ENCODE assay signal across 1 cellular context in the genomic region with DNA sequence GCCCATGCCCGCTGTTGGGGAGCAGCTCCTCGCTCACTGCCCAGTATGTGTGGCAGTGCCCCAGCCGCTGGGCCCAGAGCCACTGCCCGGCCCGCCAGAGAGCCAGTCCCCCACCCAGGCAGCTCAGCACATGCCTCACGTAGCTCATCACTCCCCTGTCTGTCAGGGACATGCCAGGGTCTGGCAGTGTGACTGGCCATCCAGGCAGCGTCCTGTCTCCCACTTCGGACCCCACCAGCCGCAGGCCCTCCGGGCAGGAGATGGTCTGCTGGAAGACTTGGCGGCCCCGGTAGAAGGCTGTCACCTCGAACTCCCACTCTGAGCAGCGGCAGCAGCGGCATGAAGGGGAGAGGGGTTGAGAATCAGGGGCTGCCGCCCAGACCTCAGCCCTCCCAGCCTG.
TF ChIP-seq lines count a peak whose summit lies in the region.

No MANE protein-coding gene starts in this region.

TF ChIP-seq in HEK293, 187 proteins besides CTCF, POLR2A, EP300 and RAD21 (continued from another document):
- TF ChIP-seq, protein P1, sequence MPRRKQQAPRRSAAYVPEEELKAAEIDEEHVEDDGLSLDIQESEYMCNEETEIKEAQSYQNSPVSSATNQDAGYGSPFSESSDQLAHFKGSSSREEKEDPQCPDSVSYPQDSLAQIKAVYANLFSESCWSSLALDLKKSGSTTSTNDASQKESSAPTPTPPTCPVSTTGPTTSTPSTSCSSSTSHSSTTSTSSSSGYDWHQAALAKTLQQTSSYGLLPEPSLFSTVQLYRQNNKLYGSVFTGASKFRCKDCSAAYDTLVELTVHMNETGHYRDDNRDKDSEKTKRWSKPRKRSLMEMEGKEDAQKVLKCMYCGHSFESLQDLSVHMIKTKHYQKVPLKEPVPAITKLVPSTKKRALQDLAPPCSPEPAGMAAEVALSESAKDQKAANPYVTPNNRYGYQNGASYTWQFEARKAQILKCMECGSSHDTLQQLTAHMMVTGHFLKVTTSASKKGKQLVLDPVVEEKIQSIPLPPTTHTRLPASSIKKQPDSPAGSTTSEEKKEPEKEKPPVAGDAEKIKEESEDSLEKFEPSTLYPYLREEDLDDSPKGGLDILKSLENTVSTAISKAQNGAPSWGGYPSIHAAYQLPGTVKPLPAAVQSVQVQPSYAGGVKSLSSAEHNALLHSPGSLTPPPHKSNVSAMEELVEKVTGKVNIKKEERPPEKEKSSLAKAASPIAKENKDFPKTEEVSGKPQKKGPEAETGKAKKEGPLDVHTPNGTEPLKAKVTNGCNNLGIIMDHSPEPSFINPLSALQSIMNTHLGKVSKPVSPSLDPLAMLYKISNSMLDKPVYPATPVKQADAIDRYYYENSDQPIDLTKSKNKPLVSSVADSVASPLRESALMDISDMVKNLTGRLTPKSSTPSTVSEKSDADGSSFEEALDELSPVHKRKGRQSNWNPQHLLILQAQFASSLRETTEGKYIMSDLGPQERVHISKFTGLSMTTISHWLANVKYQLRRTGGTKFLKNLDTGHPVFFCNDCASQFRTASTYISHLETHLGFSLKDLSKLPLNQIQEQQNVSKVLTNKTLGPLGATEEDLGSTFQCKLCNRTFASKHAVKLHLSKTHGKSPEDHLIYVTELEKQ (tag by site-specific recombination; IDR thresholded peaks at IDR 0.05; ENCODE audit: borderline replicate concordance): no peak
- TF ChIP-seq ZNF76 (tag by site-specific recombination; IDR thresholded peaks at IDR 0.05; ENCODE audit: borderline replicate concordance, low read depth): no peak
